ENCODE assay signal across 19 cellular contexts in genomic region chr17:10178789-10179075, GRCh38. TPM values are rescaled to one million over a fixed set of nuclear protein-coding genes. Genes with fewer than 3 reads are reported as not detected.
"Had no signal": no experiment of that assay in that cellular context is flagged by ENCODE, and none has a peak within 500 bp of the region (broad histone marks: within the 10 kb centered on the region; RNA-seq: fewer than 3 reads in every experiment).

No MANE protein-coding gene starts in this region.

- H3K9me3 Mint-ChIP-seq: activated T-cell treated with anti-CD3 and anti-CD28 coated beads, Interleukin-2, amount 50 U/mL, for 72 hours; neural crest cell had no signal

- DNase-seq: activated CD4-positive, alpha-beta T cell treated with anti-CD3 and anti-CD28 coated beads for 1 hour; activated CD8-positive, alpha-beta memory T cell treated with anti-CD3 and anti-CD28 coated beads for 24 hours; activated effector memory CD4-positive, alpha-beta T cell treated with anti-CD3 and anti-CD28 coated beads, Interleukin-2, amount 50 U/mL, for 16 hours; activated naive CD4-positive, alpha-beta T cell treated with anti-CD3 and anti-CD28 coated beads, Interleukin-2, amount 50 U/mL, for 16 hours; activated T-cell treated with anti-CD3 and anti-CD28 coated beads, Interleukin-2, amount 50 U/mL, for 72 hours; aorta; brain microvascular endothelial cell; effector CD8-positive, alpha-beta T cell; left cardiac atrium; stimulated activated CD4-positive, alpha-beta T cell treated with anti-CD3 and anti-CD28 coated beads, Interleukin-12 subunit alpha, Interleukin-12 subunit beta, amount 100 ng/mL, for 4 hours; stimulated activated naive CD8-positive, alpha-beta T cell treated with anti-CD3 and anti-CD28 coated beads, Interleukin-15, Interleukin-2, amounts not matched to agents 100 U/mL and 50 U/mL, for 24 hours; T-helper 2 cell; tibial artery; uterus; WERI-Rb-1 had no signal

- H3K27ac ChIP-seq: brain microvascular endothelial cell, esophagus muscularis mucosa, tibial artery, WERI-Rb-1 had no signal

- H3K4me3 Mint-ChIP-seq: activated T-cell treated with anti-CD3 and anti-CD28 coated beads, Interleukin-2, amount 50 U/mL, for 72 hours; neural crest cell had no signal

- H3K4me3 ChIP-seq: esophagus muscularis mucosa, tibial artery, uterus had no signal

- H3K27me3 ChIP-seq: brain microvascular endothelial cell, esophagus muscularis mucosa, tibial artery, uterus had no signal

- ATAC-seq: activated T-cell treated with anti-CD3 and anti-CD28 coated beads, Interleukin-2, amount 50 U/mL, for 72 hours; stimulated activated naive CD8-positive, alpha-beta T cell treated with anti-CD3 and anti-CD28 coated beads, Interleukin-15, Interleukin-2, amounts not matched to agents 100 U/mL and 50 U/mL, for 24 hours had no signal

- H3K9me3 ChIP-seq: esophagus muscularis mucosa, tibial artery, uterus had no signal

- H3K27ac Mint-ChIP-seq: activated T-cell treated with anti-CD3 and anti-CD28 coated beads, Interleukin-2, amount 50 U/mL, for 72 hours; progenitor cell of endocrine pancreas had no signal

- H3K36me3 ChIP-seq: brain microvascular endothelial cell, esophagus muscularis mucosa, tibial artery, uterus, WERI-Rb-1 had no signal

RNA-seq across cellular contexts. Expression of gene GAS7, which starts 19.7 kb away (rescaled TPM):
- total RNA-seq: endothelial cell of umbilical vein had no signal
- polyA plus RNA-seq: endothelial cell of umbilical vein had no signal
